In genomic region chr11:20541503-20541902, GRCh38 we compare ENCODE assay signal across 8 cellular contexts. TPM values are rescaled to one million over a fixed set of nuclear protein-coding genes. Genes with fewer than 3 reads are reported as not detected.
"Had no signal": no experiment of that assay in that cellular context is flagged by ENCODE, and none has a peak within 500 bp of the region (broad histone marks: within the 10 kb centered on the region; RNA-seq: fewer than 3 reads in every experiment).

No MANE protein-coding gene starts in this region.

- H3K4me3 ChIP-seq: GM23338, HAP-1, K562 had no signal

- ATAC-seq: GM23338, HCT116, K562 had no signal

- H3K36me3 ChIP-seq: HAP-1 had no signal

- DNase-seq: HFFc6, IMR-90 had no signal

- H2AFZ ChIP-seq: GM23338 had no signal

- H3K4me2 ChIP-seq: GM23338 had no signal

- H3K27ac Mint-ChIP-seq: GM23338, HFFc6 had no signal

- H3K4me3 Mint-ChIP-seq: GM23338, HFFc6 had no signal

RNA-seq across cellular contexts. Expression of gene SLC6A5, which starts 57.9 kb away (rescaled TPM):
- total RNA-seq: GM23338, H1, HFFc6, HT-29, IMR-90, K562 had no signal
- polyA plus RNA-seq: GM23338, H1, IMR-90 had no signal
